Comparison of ENCODE assay signal across 18 cellular contexts in genomic region chr1:217062566-217062965, GRCh38.
"Had no signal": no experiment of that assay in that cellular context is flagged by ENCODE, and none has a peak within 500 bp of the region (broad histone marks: within the 10 kb centered on the region; RNA-seq: fewer than 3 reads in every experiment).

No MANE protein-coding gene starts in this region.

- H3K4me1 ChIP-seq: tibial nerve had no signal

- H3K27ac ChIP-seq: tibial nerve, WERI-Rb-1 had no signal

- FAIRE-seq: TTC549, urothelium cell line had no signal

- H3K36me3 ChIP-seq: tibial nerve, WERI-Rb-1 had no signal

- ATAC-seq: activated CD8-positive, alpha-beta memory T cell treated with anti-CD3 and anti-CD28 coated beads, Interleukin-2, amount 10 ng/mL, durations not matched to agents 7 days and 5 days; activated CD8-positive, alpha-beta T cell treated with anti-CD3 and anti-CD28 coated beads for 36 hours had no signal

- H3K27me3 ChIP-seq: tibial nerve had no signal

- H3K4me3 ChIP-seq: tibial nerve had no signal

- DNase-seq: activated CD4-positive, alpha-beta T cell treated with anti-CD3 and anti-CD28 coated beads, Interleukin-2, amount 10 ng/mL, durations not matched to agents 7 days and 5 days; activated CD4-positive, CD25-positive, alpha-beta regulatory T cell treated with anti-CD3 and anti-CD28 coated beads, Interleukin-2, amount 50 U/mL, for 72 hours; activated CD8-positive, alpha-beta memory T cell treated with anti-CD3 and anti-CD28 coated beads, Interleukin-2, amount 10 ng/mL, durations not matched to agents 7 days and 5 days; activated CD8-positive, alpha-beta T cell treated with anti-CD3 and anti-CD28 coated beads for 36 hours; activated effector memory CD4-positive, alpha-beta T cell treated with anti-CD3 and anti-CD28 coated beads, Interleukin-2, amount 50 U/mL, for 16 hours; activated naive CD4-positive, alpha-beta T cell treated with anti-CD3 and anti-CD28 coated beads, Interleukin-2, amount 10 ng/mL, durations not matched to agents 7 days and 5 days; activated T-cell treated with anti-CD3 and anti-CD28 coated beads for 4 hours; amygdala; left ventricle myocardium superior; posterior cingulate gyrus; retina; stimulated activated CD4-positive, alpha-beta T cell treated with anti-CD3 and anti-CD28 coated beads, Interleukin-1b, Interleukin-23, amount 100 ng/mL, for 48 hours; substantia nigra; T-helper 1 cell; WERI-Rb-1 had no signal
